Comparison of ENCODE assay signal across 8 cellular contexts in the genomic region with DNA sequence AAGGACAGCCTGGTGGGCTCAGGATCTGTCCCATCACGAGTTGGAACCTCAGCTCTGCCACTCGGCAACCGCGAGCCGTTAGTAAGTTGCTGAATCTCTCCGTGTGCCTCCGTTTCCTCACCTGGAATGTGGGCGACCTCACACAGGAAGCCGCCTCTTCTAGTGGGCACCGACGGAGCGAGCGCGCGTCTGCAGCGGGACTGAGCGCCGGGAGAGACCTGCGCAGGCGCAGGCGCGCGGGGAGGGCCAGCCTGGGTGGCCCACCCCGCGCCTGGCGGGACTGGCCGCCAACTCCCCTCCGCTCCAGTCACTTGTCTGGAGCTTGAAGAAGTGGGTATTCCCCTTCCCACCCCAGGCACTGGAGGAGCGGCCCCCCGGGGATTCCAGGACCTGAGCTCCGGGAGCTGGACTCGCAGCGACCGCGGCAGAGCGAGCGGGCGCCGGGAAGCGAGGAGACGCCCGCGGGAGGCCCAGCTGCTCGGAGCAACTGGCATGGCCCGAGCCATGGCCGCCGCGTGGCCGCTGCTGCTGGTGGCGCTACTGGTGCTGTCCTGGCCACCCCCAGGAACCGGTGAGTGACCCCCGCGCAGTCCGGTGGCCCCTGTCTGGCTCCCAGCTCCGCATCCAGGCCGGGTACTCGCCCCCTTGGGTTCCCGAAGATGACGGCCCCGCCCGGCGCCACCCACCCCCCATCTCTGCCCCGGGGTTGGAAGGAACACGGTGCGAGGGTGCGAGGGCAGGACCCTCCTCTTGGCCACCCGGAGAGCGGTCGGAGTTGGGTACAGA. TPM values are rescaled to one million over a fixed set of nuclear protein-coding genes. Genes with fewer than 3 reads are reported as not detected.
DNase-seq lines count a peak whose midpoint lies in the region; ATAC-seq and TF ChIP-seq lines count a peak whose summit lies in the region.

A gene with protein sequence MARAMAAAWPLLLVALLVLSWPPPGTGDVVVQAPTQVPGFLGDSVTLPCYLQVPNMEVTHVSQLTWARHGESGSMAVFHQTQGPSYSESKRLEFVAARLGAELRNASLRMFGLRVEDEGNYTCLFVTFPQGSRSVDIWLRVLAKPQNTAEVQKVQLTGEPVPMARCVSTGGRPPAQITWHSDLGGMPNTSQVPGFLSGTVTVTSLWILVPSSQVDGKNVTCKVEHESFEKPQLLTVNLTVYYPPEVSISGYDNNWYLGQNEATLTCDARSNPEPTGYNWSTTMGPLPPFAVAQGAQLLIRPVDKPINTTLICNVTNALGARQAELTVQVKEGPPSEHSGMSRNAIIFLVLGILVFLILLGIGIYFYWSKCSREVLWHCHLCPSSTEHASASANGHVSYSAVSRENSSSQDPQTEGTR (plus strand): TSS at position 306 of the 786 bp plus-strand sequence. CDS start 187 bp downstream, at position 493.

- H3K4me3 ChIP-seq in GM23248 = peak within 1 kb of the TSS; percentile 93
- H3K4me3 ChIP-seq in esophagus (ENCODE audit: low read depth in 1 of 2, low read length in 2 of 2) = peak within 1 kb of the TSS; percentile 77 to 86

- no peaks in the 10 kb centered on the region for H3K27me3 ChIP-seq in GM23248 (replicated peaks; ENCODE audit: insufficient read depth)
- no peaks in the 10 kb centered on the region for H3K27me3 ChIP-seq in esophagus (ENCODE audit: control insufficient read depth in 1 of 2, insufficient read depth in 2 of 2, low read length in 2 of 2)

- H2AFZ ChIP-seq in GM23248 = peak within 1 kb of the TSS; percentile 89

- in situ Hi-C loops in GM23248 (cut with MboI) = no loop called here

- H3K27ac Mint-ChIP-seq in mesothelial cell of epicardium = peak within 1 kb of the TSS; percentile 89

- peak within 1 kb of the TSS; percentile 63 for H3K27ac ChIP-seq in GM23248
- peak within 1 kb of the TSS; percentile 60 to 71 for H3K27ac ChIP-seq in esophagus (ENCODE audit: low read depth in 2 of 2, low read length in 1 of 2)

- H3K9me3 Mint-ChIP-seq in mesothelial cell of epicardium = no peaks in the 10 kb centered on the region

- H4K20me1 ChIP-seq in GM23248 (ENCODE audit: insufficient read depth) = no peaks in the 10 kb centered on the region

- H3K4me1 Mint-ChIP-seq in mesothelial cell of epicardium = peaks cover 14% of the 10 kb centered on the region

- H3K9me3 ChIP-seq in GM23248 (ENCODE audit: low read depth) (no peaks in the 10 kb centered on the region), esophagus (ENCODE audit: control insufficient read depth in 2 of 2, insufficient read depth in 1 of 2, low read depth in 1 of 2, low read length in 1 of 2) (no peaks in the 10 kb centered on the region)

- DNase-seq in A172 (ENCODE audit: low spot score) = peak; percentile 77
- DNase-seq in GM23248 = peak; percentile 88
- peak; percentile 51 for DNase-seq in NCI-H510A treated with DMSO at 0.1 percent for 48 hours (lab: John Stamatoyannopoulos, UW)
- DNase-seq in activated CD8-positive, alpha-beta memory T cell treated with anti-CD3 and anti-CD28 coated beads, Interleukin-2, amount 50 U/mL, for 48 hours = peak; percentile 78
- DNase-seq in mesothelial cell of epicardium (ENCODE audit: low spot score in 2 of 2, unreplicated experiment in 2 of 2) = peak; percentile 49 to 67
- peak; percentile 75 for DNase-seq in stimulated activated CD8-positive, alpha-beta memory T cell treated with anti-CD3 and anti-CD28 coated beads, Interleukin-4, amount 100 ng/mL, for 48 hours

- H3K79me2 ChIP-seq in GM23248 (ENCODE audit: insufficient read depth) = peaks cover 43% of the 10 kb centered on the region

- peaks cover 12% of the 10 kb centered on the region for H3K27me3 Mint-ChIP-seq in mesothelial cell of epicardium (ENCODE audit: low read depth)

- peak within 1 kb of the TSS; percentile 86 for H3K4me3 Mint-ChIP-seq in mesothelial cell of epicardium

- WGBS in GM23248 (ENCODE audit: low coverage in 1 of 2, low lambda C conversion rate in 2 of 2, missing lambda C conversion rate in 2 of 2), 2 experiments = 1 to 2% methylated on average over 60 to 61 of the region's 69 CpGs
- 1% methylated on average over 61 to 69 of the region's 69 CpGs for WGBS in esophagus, 2 donors

- no peak for TF ChIP-seq CTCF in mesothelial cell of epicardium (IDR thresholded peaks at IDR 0.05; ENCODE audit: unreplicated experiment)

- peaks cover 29% of the 10 kb centered on the region for H3K4me1 ChIP-seq in GM23248 (ENCODE audit: insufficient read depth)
- H3K4me1 ChIP-seq in esophagus (ENCODE audit: control insufficient read depth in 2 of 2, insufficient read depth in 2 of 2, low read length in 1 of 2) = no peaks in the 10 kb centered on the region

- H3F3A ChIP-seq in GM23248 (ENCODE audit: insufficient read depth) = peaks cover 14% of the 10 kb centered on the region

- no peaks in the 10 kb centered on the region; the same call in 1 of the 2 replicates for H3K36me3 ChIP-seq in GM23248 (ENCODE audit: low read depth)
- H3K36me3 ChIP-seq in esophagus (ENCODE audit: control insufficient read depth in 2 of 2, insufficient read depth in 2 of 2, low read length in 1 of 2) = peaks cover 0 to 4% of the 10 kb centered on the region in 2 donors

- no peaks in the 10 kb centered on the region for H3K9me2 ChIP-seq in GM23248 (ENCODE audit: insufficient read depth)

- H3K36me3 Mint-ChIP-seq in mesothelial cell of epicardium = peaks cover 8% of the 10 kb centered on the region

- H3K9ac ChIP-seq in GM23248 = peak within 1 kb of the TSS; percentile 88

- no peak for ATAC-seq in GM18870 (IDR thresholded peaks at IDR 0.05; ENCODE audit: unreplicated experiment)

- peak within 1 kb of the TSS; percentile 89 for H3K4me2 ChIP-seq in GM23248 (ENCODE audit: unreplicated experiment)

RNA-seq across cellular contexts. Expression of the gene that starts here (rescaled TPM):
- 60.2 and 76.1 TPM in 2 replicates for total RNA-seq in A172 (2014; rRNA removed; shearing (Covaris generic))
- total RNA-seq in GM23248 (2014; rRNA removed; shearing (Covaris generic)) = 140 and 148 TPM in 2 replicates
- polyA plus RNA-seq in GM23248 (2016; fragmentation: Nextera tagmentation; extraction: Ambion mirVana) (58.8 and 63.3 TPM in 2 replicates), esophagus (10 to 100 TPM in 1 of 2 donors, 1 to 10 TPM in 1; 9.5 to 10.2 TPM)
- 26.8 to 29.1 TPM (median 28.5 TPM) in 3 replicates for total RNA-seq in mesothelial cell of epicardium
